22 cellular contexts compared by ENCODE assay signal in genomic region chr12:23525450-23526072, GRCh38.
DNase-seq lines count a peak whose midpoint lies in the region; ATAC-seq, FAIRE-seq and TF ChIP-seq lines count a peak whose summit lies in the region.
"Had no signal": no experiment of that assay in that cellular context is flagged by ENCODE, and none has a peak within 500 bp of the region (broad histone marks: within the 10 kb centered on the region; RNA-seq: fewer than 3 reads in every experiment).

No MANE protein-coding gene starts in this region.

- in situ Hi-C loops in HepG2 (cut with HindIII; ENCODE audit: extremely low pct_ligation_motif_present, low pct_unique_long_range_greater_than_20kb): no loop called here

- no peak overlapping the region for H3K4me2 ChIP-seq in endothelial cell of umbilical vein (ENCODE audit: insufficient read depth, low read length)
- H3K4me2 ChIP-seq in HepG2 (ENCODE audit: low read depth, low read length): no peak overlapping the region

- DNase-seq in HTR-8/SVneo (ENCODE audit: insufficient read length, low spot score): no peak
- DNase-seq in RWPE2 (ENCODE audit: low spot score): no peak
- DNase-seq in endothelial cell of umbilical vein (ENCODE audit: low read depth, low spot score): no peak
- DNase-seq in HepG2 (ENCODE audit: low spot score): peak; percentile 38
- DNase-seq in central memory CD4-positive, alpha-beta T cell: no peak
- no peak for DNase-seq in DMS153 (lab: John Stamatoyannopoulos, UW)
- DNase-seq in NCI-H146 treated with DMSO at 0.1 percent for 48 hours (lab: John Stamatoyannopoulos, UW; ENCODE audit: unreplicated experiment): no peak
- DNase-seq: ACHN; Calu3; CD4-positive, CD25-positive, alpha-beta regulatory T cell; DND-41; GF-D8; KG1; MM.1S; NCI-H1105 treated with DMSO at 0.1 percent for 48 hours; NCI-H187 treated with DMSO at 0.1 percent for 48 hours; NCI-H2171 treated with DMSO at 0.1 percent for 48 hours; NCI-H524; NK-92 treated with Interleukin-12 subunit alpha and Interleukin-12 subunit beta, amount 100 ng/mL, for 24 hours; OCI-M1 had no signal

- H3K36me3 ChIP-seq in RWPE2 (ENCODE audit: low read depth) (no peaks in the 10 kb centered on the region), endothelial cell of umbilical vein (ENCODE audit: control insufficient read depth in 2 of 2, extremely low read depth in 1 of 2, insufficient read depth in 2 of 2, low read length in 2 of 2) (no peaks in the 10 kb centered on the region), HepG2 (replicated peaks in 1 of 2; ENCODE audit: control insufficient read depth in 1 of 2, insufficient read depth in 2 of 2, low read length in 2 of 2) (no peaks in the 10 kb centered on the region)

- FAIRE-seq in HTR-8/SVneo (lab: Jason Lieb, UNC) (peak; percentile 49), endothelial cell of umbilical vein (lab: Jason Lieb, UNC) (no peak), HepG2 (lab: Jason Lieb, UNC) (no peak)
- FAIRE-seq: H1 had no signal

- H4K20me1 ChIP-seq in endothelial cell of umbilical vein (replicated peaks; ENCODE audit: control insufficient read depth, extremely low read depth, insufficient read depth, low read length) (no peaks in the 10 kb centered on the region), HepG2 (ENCODE audit: insufficient read depth, low read length) (no peaks in the 10 kb centered on the region)

- dilution Hi-C loops in endothelial cell of umbilical vein (cut with MboI; ENCODE audit: extremely low pct_ligation_motif_present, low sequenced_read_pairs): no loop called here

- H3K27me3 ChIP-seq in RWPE2 (ENCODE audit: insufficient read depth, poor library complexity, severe bottlenecking) (no peaks in the 10 kb centered on the region), endothelial cell of umbilical vein (ENCODE audit: control insufficient read depth in 2 of 2, insufficient read depth in 2 of 2, low read length in 2 of 2) (no peaks in the 10 kb centered on the region), HepG2 (ENCODE audit: control insufficient read depth in 1 of 2, insufficient read depth in 2 of 2, low read length in 2 of 2) (no peaks in the 10 kb centered on the region)

- H3K9ac ChIP-seq in endothelial cell of umbilical vein (replicated peaks; ENCODE audit: extremely low read depth, insufficient read depth, low read length) (no peak overlapping the region), HepG2 (ENCODE audit: insufficient read depth, low read depth, low read length) (no peak overlapping the region)

- H3K27ac ChIP-seq in RWPE2 (ENCODE audit: poor library complexity, severe bottlenecking) (peak overlapping the region; percentile 19), endothelial cell of umbilical vein (ENCODE audit: insufficient read depth, low read depth, low read length) (no peak overlapping the region), HepG2 (ENCODE audit: extremely low read length, insufficient read depth, low read length) (no peak overlapping the region)

- H3K4me3 ChIP-seq in RWPE2 (ENCODE audit: severe bottlenecking) (no peak overlapping the region), endothelial cell of umbilical vein (replicated peaks in 1 of 3; ENCODE audit: insufficient read depth in 1 of 3, low read depth in 1 of 3, low read length in 3 of 3) (no peak overlapping the region), HepG2 (replicated peaks in 1 of 3; ENCODE audit: insufficient read depth in 1 of 3, low read depth in 2 of 3, low read length in 3 of 3) (no peak overlapping the region)

- POLR2A ChIA-PET in endothelial cell of umbilical vein (lab: Charles Lee): interaction anchor here (0.6 kb wide), 1 partner anchor 42 kb away, joined by 7 read pairs; no protein-coding TSS in a partner anchor
- POLR2A ChIA-PET in HepG2 (lab: Yijun Ruan, JAX): no interaction called here

- intact Hi-C loops in endothelial cell of umbilical vein (cut with micrococcal nuclease) (no loop called here), HepG2 (cut with micrococcal nuclease; ENCODE audit: unreplicated experiment) (no loop called here)

- ATAC-seq in RWPE2 (ENCODE audit: low read depth): peak; percentile 40; the same call in 1 of the 3 replicates
- ATAC-seq in HepG2: peak; percentile 47; the same call in 2 of the 3 replicates
- no peak for ATAC-seq in GM18517 (IDR thresholded peaks at IDR 0.05; ENCODE audit: unreplicated experiment)

- TF ChIP-seq EP300 in HepG2 (IDR thresholded peaks at IDR 0.05; ENCODE audit: low read depth in 2 of 2, low read length in 2 of 2): no peak
- TF ChIP-seq EP300 in HepG2 (CRISPR knock-in tag; IDR thresholded peaks at IDR 0.05; ENCODE audit: borderline replicate concordance): no peak

- WGBS in HepG2 (ENCODE audit: low lambda C conversion rate): 18% methylated on average over 5 of the region's 5 CpGs

- no TSS peak for BruUV-seq in endothelial cell of umbilical vein (replicated peaks; lab: Mats Ljungman, UMichigan)
- BruUV-seq in HepG2 (replicated peaks; lab: Mats Ljungman, UMichigan): no TSS peak

- CTCF ChIA-PET in endothelial cell of umbilical vein (lab: Charles Lee): interaction anchor here (1.6 kb wide), 1 partner anchor 10 kb away, joined by 5 read pairs; no protein-coding TSS in a partner anchor
- CTCF ChIA-PET in HepG2 (lab: Yijun Ruan, JAX; ENCODE audit: low intra/inter-chr PET ratio, low total read pairs): no interaction called here

- H3K4me1 ChIP-seq in RWPE2 (ENCODE audit: insufficient read depth, poor library complexity, severe bottlenecking) (peaks cover 6% of the 10 kb centered on the region), endothelial cell of umbilical vein (ENCODE audit: control insufficient read depth, extremely low read depth, insufficient read depth, low read length) (no peaks in the 10 kb centered on the region), HepG2 (ENCODE audit: insufficient read depth, low read length) (no peaks in the 10 kb centered on the region)

- H3K79me2 ChIP-seq in endothelial cell of umbilical vein (ENCODE audit: control insufficient read depth, insufficient read depth, low read length): no peaks in the 10 kb centered on the region
- H3K79me2 ChIP-seq in HepG2 (ENCODE audit: insufficient read depth, low read length): no peaks in the 10 kb centered on the region

- no peaks in the 10 kb centered on the region for H3K9me3 ChIP-seq in RWPE2 (ENCODE audit: severe bottlenecking)
- H3K9me3 ChIP-seq in endothelial cell of umbilical vein (replicated peaks; ENCODE audit: control insufficient read depth, insufficient read depth, low read length): no peaks in the 10 kb centered on the region
- no peaks in the 10 kb centered on the region for H3K9me3 ChIP-seq in HepG2 (ENCODE audit: low read length)

- H2AFZ ChIP-seq in endothelial cell of umbilical vein (ENCODE audit: low read depth, low read length): no peak overlapping the region
- H2AFZ ChIP-seq in HepG2 (ENCODE audit: low read length): no peak overlapping the region

- TF ChIP-seq RAD21 in HepG2 (CRISPR knock-in tag; IDR thresholded peaks at IDR 0.05): no peak

- H3K9me1 ChIP-seq in endothelial cell of umbilical vein (replicated peaks; ENCODE audit: control insufficient read depth, extremely low read depth, insufficient read depth, low read length): no peaks in the 10 kb centered on the region

- TF ChIP-seq POLR2A in endothelial cell of umbilical vein (IDR thresholded peaks at IDR 0.05; ENCODE audit: low read depth, low read length) (no peak), HepG2 (IDR thresholded peaks at IDR 0.05; ENCODE audit: insufficient read depth in 1 of 2, low read depth in 2 of 2, low read length in 2 of 2) (no peak)

- TF ChIP-seq CTCF in RWPE2 (IDR thresholded peaks at IDR 0.05; ENCODE audit: poor library complexity, severe bottlenecking) (no peak), endothelial cell of umbilical vein (IDR thresholded peaks at IDR 0.05; ENCODE audit: extremely low read depth in 1 of 2, insufficient read depth in 1 of 2, low read depth in 1 of 2, low read length in 2 of 2) (no peak), HepG2 (CRISPR knock-in tag; IDR thresholded peaks at IDR 0.05) (no peak)

TF ChIP-seq in endothelial cell of umbilical vein, 7 proteins besides CTCF, POLR2A, EP300 and RAD21:
- TF ChIP-seq MYC (IDR thresholded peaks at IDR 0.05; ENCODE audit: low read depth, low read length) (no peak), JUN (IDR thresholded peaks at IDR 0.05; ENCODE audit: borderline replicate concordance, insufficient read depth, insufficient read length, low read depth) (peak; percentile 21)
TF ChIP-seq in endothelial cell of umbilical vein: peak in this region for 1.

TF ChIP-seq in HepG2, 621 proteins besides CTCF, POLR2A, EP300 and RAD21 (continues in another document):
- no peak for TF ChIP-seq TCF7L2 (IDR thresholded peaks at IDR 0.05; ENCODE audit: low read depth, low read length)
- TF ChIP-seq ZNF580 (CRISPR knock-in tag; IDR thresholded peaks at IDR 0.05; ENCODE audit: borderline replicate concordance, low read depth): no peak
- no peak for TF ChIP-seq GFI1 (CRISPR knock-in tag; IDR thresholded peaks at IDR 0.05; ENCODE audit: borderline replicate concordance)
- no peak for TF ChIP-seq SOX6 (IDR thresholded peaks at IDR 0.05)
- no peak for TF ChIP-seq SOX6 (CRISPR knock-in tag; IDR thresholded peaks at IDR 0.05)
- TF ChIP-seq THAP7 (CRISPR knock-in tag; IDR thresholded peaks at IDR 0.05): no peak
- TF ChIP-seq IRF1 (CRISPR knock-in tag; IDR thresholded peaks at IDR 0.05; ENCODE audit: low read depth): no peak
- no peak for TF ChIP-seq CBX2 (IDR thresholded peaks at IDR 0.05; ENCODE audit: low read depth, low read length)
- TF ChIP-seq CBX2 (CRISPR knock-in tag; IDR thresholded peaks at IDR 0.05; ENCODE audit: low read depth): no peak
- no peak for TF ChIP-seq ZNF772 (CRISPR knock-in tag; IDR thresholded peaks at IDR 0.05)
- TF ChIP-seq ZNF496 (CRISPR knock-in tag; IDR thresholded peaks at IDR 0.05; ENCODE audit: insufficient replicate concordance): no peak
